ENCODE assay signal across 8 cellular contexts in the genomic region with DNA sequence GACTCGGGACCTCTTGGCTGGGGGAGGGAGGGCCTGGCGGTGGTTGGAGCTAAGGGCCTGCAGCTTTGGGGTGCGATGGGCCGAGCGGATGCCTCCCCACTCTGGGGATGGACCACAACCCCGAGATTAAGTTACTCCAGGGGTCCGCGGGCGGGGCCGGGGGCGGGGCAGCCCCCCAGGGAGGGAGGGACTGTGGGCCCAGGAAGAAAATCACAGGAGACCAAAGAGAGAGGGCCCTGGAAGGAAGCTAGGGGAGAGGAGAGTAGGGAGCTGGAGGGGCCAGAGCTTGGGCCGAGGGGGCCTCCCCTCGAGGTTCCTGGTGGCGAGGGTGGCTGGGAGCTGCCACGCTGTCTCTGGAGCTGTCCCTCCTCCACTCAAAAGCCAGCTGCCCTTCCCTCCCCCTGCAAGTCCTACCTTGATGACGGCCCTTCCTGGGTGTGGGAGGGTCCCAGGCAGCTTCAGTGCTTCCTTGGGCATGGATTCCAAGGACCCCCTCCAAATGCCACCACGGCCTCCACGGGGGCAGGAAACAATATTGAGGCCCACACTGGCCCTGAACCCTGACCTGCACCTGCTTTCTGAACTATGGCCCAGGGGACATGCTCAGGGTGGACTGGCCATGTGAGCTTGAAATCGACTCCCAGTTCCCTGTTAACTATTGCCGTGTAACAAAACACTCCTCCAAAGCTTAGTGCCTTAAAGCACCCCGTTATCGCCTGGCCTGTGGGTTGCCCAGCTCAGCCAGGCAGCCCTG. TPM values are rescaled to one million over a fixed set of nuclear protein-coding genes. Genes with fewer than 3 reads are reported as not detected.
DNase-seq lines count a peak whose midpoint lies in the region; ATAC-seq and TF ChIP-seq lines count a peak whose summit lies in the region.

No MANE protein-coding gene starts in this region.

- no peaks in the 10 kb centered on the region for H3K9me3 ChIP-seq in heart left ventricle
- H3K9me3 ChIP-seq in transverse colon = no peaks in the 10 kb centered on the region

- H3K9me3 Mint-ChIP-seq in activated CD8-positive, alpha-beta T cell treated with anti-CD3 and anti-CD28 coated beads, Interleukin-2, amount 10 ng/mL, durations not matched to agents 7 days and 5 days (ENCODE audit: insufficient read depth) = no peaks in the 10 kb centered on the region

- ATAC-seq in heart left ventricle (no peak), left ventricle myocardium superior (no peak), HG03108 (IDR thresholded peaks at IDR 0.05; ENCODE audit: unreplicated experiment) (no peak)
- no peak for ATAC-seq in activated CD8-positive, alpha-beta T cell treated with anti-CD3 and anti-CD28 coated beads, Interleukin-2, amount 10 ng/mL, durations not matched to agents 7 days and 5 days

- POLR2A ChIA-PET in activated CD8-positive, alpha-beta T cell treated with anti-CD3 and anti-CD28 coated beads, Interleukin-2, amount 10 ng/mL, durations not matched to agents 7 days and 5 days (lab: Charles Lee) = interaction anchor here (1.2 to 2.0 kb wide), 2 partner anchors 12 to 67 kb away, joined by 3 to 9 read pairs; partner anchors contain the start of gene BTBD6

- H3K4me1 ChIP-seq in heart left ventricle = peaks cover 0 to 26% (median 15%) of the 10 kb centered on the region in 12 donors
- H3K4me1 ChIP-seq in transverse colon = peaks cover 6 to 15% (median 11%) of the 10 kb centered on the region in 4 donors

- H3K36me3 Mint-ChIP-seq in activated CD8-positive, alpha-beta T cell treated with anti-CD3 and anti-CD28 coated beads, Interleukin-2, amount 10 ng/mL, durations not matched to agents 7 days and 5 days (ENCODE audit: low read depth) = no peaks in the 10 kb centered on the region

- H3K27ac Mint-ChIP-seq in activated CD8-positive, alpha-beta T cell treated with anti-CD3 and anti-CD28 coated beads, Interleukin-2, amount 10 ng/mL, durations not matched to agents 7 days and 5 days = no peak overlapping the region

- intact Hi-C loops in heart left ventricle (cut with DNase I) (loop anchor here in 1 of 10 donors (10.0 kb wide), 1 partner anchor 353 kb away; no protein-coding TSS in a partner anchor), left ventricle myocardium superior (cut with micrococcal nuclease) (no loop called here), transverse colon (cut with DNase I; ENCODE audit: low total_unique reads) (no loop called here)

- no peaks in the 10 kb centered on the region for H3K36me3 ChIP-seq in heart left ventricle
- no peaks in the 10 kb centered on the region for H3K36me3 ChIP-seq in kidney epithelial cell (ENCODE audit: control insufficient read depth, insufficient read depth, low read length)
- H3K36me3 ChIP-seq in transverse colon = no peaks in the 10 kb centered on the region

- 49 to 54% (median 51%) methylated on average over 18 to 22 of the region's 22 CpGs for WGBS in heart left ventricle, 4 donors
- WGBS in transverse colon (ENCODE audit: low coverage in 1 of 2), 2 donors = 20 to 37% methylated on average over 1 to 21 of the region's 22 CpGs

- DNase-seq in heart left ventricle (no peak), left ventricle myocardium superior (no peak), kidney epithelial cell (ENCODE audit: low read depth) (no peak), transverse colon (no peak), ACHN (no peak), mucosa of gallbladder (ENCODE audit: low spot score) (no peak)
- no peak for DNase-seq in activated CD8-positive, alpha-beta T cell treated with anti-CD3 and anti-CD28 coated beads, Interleukin-2, amount 10 ng/mL, durations not matched to agents 7 days and 5 days

- H3K27me3 ChIP-seq in heart left ventricle (no peaks in the 10 kb centered on the region), kidney epithelial cell (ENCODE audit: control insufficient read depth, insufficient read depth, low read length) (peaks cover 15% of the 10 kb centered on the region), transverse colon (peaks cover 6% of the 10 kb centered on the region)

- H3K27me3 Mint-ChIP-seq in activated CD8-positive, alpha-beta T cell treated with anti-CD3 and anti-CD28 coated beads, Interleukin-2, amount 10 ng/mL, durations not matched to agents 7 days and 5 days (ENCODE audit: low read depth) = peaks cover 5% of the 10 kb centered on the region

- H3K4me1 Mint-ChIP-seq in activated CD8-positive, alpha-beta T cell treated with anti-CD3 and anti-CD28 coated beads, Interleukin-2, amount 10 ng/mL, durations not matched to agents 7 days and 5 days (ENCODE audit: low read depth) = peaks cover 23% of the 10 kb centered on the region

- peak overlapping the region in 9 of 12 donors; percentile 51 to 66 (median 59) for H3K4me3 ChIP-seq in heart left ventricle
- peak overlapping the region; percentile 24 for H3K4me3 ChIP-seq in kidney epithelial cell (ENCODE audit: low read depth, low read length)
- H3K4me3 ChIP-seq in transverse colon = peak overlapping the region in 3 of 4 donors; percentile 51 to 60 (median 53)

- H3K27ac ChIP-seq in heart left ventricle = peak overlapping the region in 9 of 12 donors; percentile 19 to 74 (median 47)
- peak overlapping the region in 1 of 4 donors; percentile 65 for H3K27ac ChIP-seq in transverse colon

- H3K4me3 Mint-ChIP-seq in activated CD8-positive, alpha-beta T cell treated with anti-CD3 and anti-CD28 coated beads, Interleukin-2, amount 10 ng/mL, durations not matched to agents 7 days and 5 days = peak overlapping the region; percentile 49

- TF ChIP-seq POLR2A in heart left ventricle (IDR thresholded peaks at IDR 0.05) (no peak), transverse colon (IDR thresholded peaks at IDR 0.05) (no peak)

- TF ChIP-seq EP300 in transverse colon (IDR thresholded peaks at IDR 0.05; ENCODE audit: low read depth) = no peak

- in situ Hi-C loops in transverse colon (cut with MboI; ENCODE audit: low pct_ligation_motif_present in 1 of 4, low pct_unique_long_range_greater_than_20kb in 1 of 4, low sequenced_read_pairs in 3 of 4) = no loop called here
- in situ Hi-C loops in ACHN (cut with HindIII; ENCODE audit: low pct_ligation_motif_present, low pct_unique_long_range_greater_than_20kb, low sequenced_read_pairs) = no loop called here

- TF ChIP-seq CTCF in heart left ventricle (IDR thresholded peaks at IDR 0.05) = no peak
- no peak for TF ChIP-seq CTCF in kidney epithelial cell (IDR thresholded peaks at IDR 0.05; ENCODE audit: insufficient read depth, low read length, poor library complexity, severe bottlenecking)
- TF ChIP-seq CTCF in transverse colon (IDR thresholded peaks at IDR 0.05) = no peak

- CTCF ChIA-PET in activated CD8-positive, alpha-beta T cell treated with anti-CD3 and anti-CD28 coated beads, Interleukin-2, amount 10 ng/mL, durations not matched to agents 7 days and 5 days (lab: Charles Lee) = interaction anchor here (0.7 to 1.2 kb wide), 4 partner anchors 11 to 170 kb away, joined by 3 to 5 read pairs (median 3); no protein-coding TSS in a partner anchor

RNA-seq across cellular contexts. Expression of gene NUDT14, which starts 0.6 kb away (rescaled TPM):
- total RNA-seq in heart left ventricle (10 to 100 TPM; 16.7 to 48.9 (median 23.8) TPM), left ventricle myocardium superior (34.7 TPM), kidney epithelial cell (73.0 and 87.4 TPM in 2 replicates), transverse colon (10 to 100 TPM; 17.0 to 53.9 (median 32.6) TPM), mucosa of gallbladder (47.2 TPM)
- 10 to 100 TPM; 14.3 to 29.6 TPM for polyA plus RNA-seq in heart left ventricle
- 10 to 100 TPM; 25.3 to 27.9 TPM for total RNA-seq in activated CD8-positive, alpha-beta T cell treated with anti-CD3 and anti-CD28 coated beads, Interleukin-2, amount 10 ng/mL, durations not matched to agents 7 days and 5 days

RNA-seq across cellular contexts. Expression of gene JAG2, which starts 13.1 kb away (rescaled TPM):
- total RNA-seq in heart left ventricle (10 to 100 TPM; 20.4 to 62.4 (median 28.6) TPM), left ventricle myocardium superior (33.6 TPM), kidney epithelial cell (2.4 and 2.7 TPM in 2 replicates), transverse colon (10 to 100 TPM in 1 of 4 donors, 1 to 10 TPM in 3; 5.4 to 29.9 (median 6.6) TPM), mucosa of gallbladder (12.7 TPM)
- polyA plus RNA-seq in heart left ventricle = 10 to 100 TPM; 19.1 to 25.2 TPM
- total RNA-seq in activated CD8-positive, alpha-beta T cell treated with anti-CD3 and anti-CD28 coated beads, Interleukin-2, amount 10 ng/mL, durations not matched to agents 7 days and 5 days = 1 to 10 TPM; 2.5 to 2.9 TPM
